24 cellular contexts compared by ENCODE assay signal in the genomic region with DNA sequence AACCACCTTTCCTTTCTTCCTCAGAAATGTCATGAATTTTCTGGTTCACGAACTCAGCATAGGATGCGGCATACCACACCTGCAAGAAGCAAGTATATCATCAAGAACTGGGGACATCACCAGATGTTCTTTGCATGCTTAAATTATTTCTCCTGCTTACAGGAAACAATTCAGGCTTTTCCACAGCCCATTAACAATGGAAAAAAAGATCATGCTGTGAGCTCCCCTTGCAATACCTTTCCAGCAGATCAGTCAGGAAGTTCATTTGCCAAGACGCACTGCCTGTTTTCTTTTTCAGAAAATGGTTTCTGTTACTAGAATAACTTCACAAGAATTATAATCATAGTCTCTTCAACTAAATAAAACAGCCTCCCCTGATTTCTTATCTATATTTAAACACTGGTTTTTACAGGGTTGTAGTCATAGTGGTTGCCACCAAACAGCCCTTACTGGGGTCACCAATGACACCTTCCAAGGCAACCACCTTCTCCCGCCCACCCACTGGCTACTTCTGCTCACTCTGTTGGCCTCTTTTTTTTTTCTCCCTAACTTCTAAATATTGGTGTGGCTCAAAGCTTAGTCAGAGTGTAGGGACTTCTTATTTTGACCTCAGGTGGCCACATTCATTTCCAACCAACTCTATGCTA. TPM values are rescaled to one million over a fixed set of nuclear protein-coding genes. Genes with fewer than 3 reads are reported as not detected.
DNase-seq lines count a peak whose midpoint lies in the region; ATAC-seq and TF ChIP-seq lines count a peak whose summit lies in the region.
"Had no signal": no experiment of that assay in that cellular context is flagged by ENCODE, and none has a peak within 500 bp of the region (broad histone marks: within the 10 kb centered on the region; RNA-seq: fewer than 3 reads in every experiment).

No MANE protein-coding gene starts in this region.

- H3K27me3 ChIP-seq in Caco-2 (replicated peaks; ENCODE audit: control insufficient read depth, insufficient read depth, low read length), result no peaks in the 10 kb centered on the region
- no peaks in the 10 kb centered on the region for H3K27me3 ChIP-seq in H7 (ENCODE audit: control insufficient read depth, insufficient read depth, low read length)
- H3K27me3 ChIP-seq in gastroesophageal sphincter, result no peaks in the 10 kb centered on the region
- H3K27me3 ChIP-seq: cardiac muscle cell, neutrophil, sigmoid colon, SJSA1, stomach, tibial nerve had no signal

- DNase-seq in Caco-2, result no peak
- DNase-seq in H7, result peak; percentile 51
- no peak for DNase-seq in WTC11 (ENCODE audit: low spot score)
- DNase-seq in left kidney (ENCODE audit: low read depth, low spot score), result peak; percentile 68
- no peak for DNase-seq in epidermal melanocyte (ENCODE audit: insufficient read length, low spot score)
- DNase-seq: activated naive CD4-positive, alpha-beta T cell treated with anti-CD3 and anti-CD28 coated beads for 36 hours; activated T-cell treated with anti-CD3 and anti-CD28 coated beads, Interleukin-2, amount 50 U/mL, for 4 hours; amygdala; CD4-positive, alpha-beta T cell; DMS153; GDM1; mammary epithelial cell; MV-4-11; NCI-H510A; sigmoid colon; stomach; T-helper 1 cell had no signal

- no peak for TF ChIP-seq CTCF in Caco-2 (IDR thresholded peaks at IDR 0.05; ENCODE audit: insufficient read depth in 1 of 2, low read depth in 1 of 2, low read length in 1 of 2, severe bottlenecking in 1 of 2, unreplicated experiment in 1 of 2)
- no peak for TF ChIP-seq CTCF in WTC11 (IDR thresholded peaks at IDR 0.05)
- no peak for TF ChIP-seq CTCF in gastroesophageal sphincter (IDR thresholded peaks at IDR 0.05)

- TF ChIP-seq POLR2A in gastroesophageal sphincter (IDR thresholded peaks at IDR 0.05), result no peak

- ATAC-seq in WTC11, result no peak; the same call in none of the 2 replicates
- no peak for ATAC-seq in HG02610 (IDR thresholded peaks at IDR 0.05; ENCODE audit: unreplicated experiment)
- no peak for ATAC-seq in gastroesophageal sphincter
- ATAC-seq: activated T-cell treated with anti-CD3 and anti-CD28 coated beads, Interleukin-2, amount 50 U/mL, for 4 hours had no signal

- H3K27ac ChIP-seq in gastroesophageal sphincter, result no peak overlapping the region
- H3K27ac ChIP-seq: cardiac muscle cell, neutrophil, sigmoid colon, SJSA1, stomach, tibial nerve had no signal

- H3K9me3 ChIP-seq in Caco-2, result no peaks in the 10 kb centered on the region
- H3K9me3 ChIP-seq in gastroesophageal sphincter, result no peaks in the 10 kb centered on the region
- H3K9me3 ChIP-seq: neutrophil, sigmoid colon, SJSA1, stomach, tibial nerve had no signal

- H3K4me3 ChIP-seq in Caco-2 (ENCODE audit: low read depth, low read length) (no peak overlapping the region), H7 (ENCODE audit: insufficient read depth, low read depth, low read length) (no peak overlapping the region), gastroesophageal sphincter (no peak overlapping the region)
- H3K4me3 ChIP-seq: cardiac muscle cell, sigmoid colon, SJSA1, stomach, tibial nerve had no signal

- POLR2A ChIA-PET in Caco-2 (lab: Charles Lee), result no interaction called here
- POLR2A ChIA-PET in WTC11 (lab: Charles Lee), result interaction anchor here (0.9 kb wide), 1 partner anchor 9 kb away, joined by 3 read pairs; no protein-coding TSS in a partner anchor

- H3K4me1 Mint-ChIP-seq in Caco-2 (ENCODE audit: low read depth, unreplicated experiment) (peaks cover 24% of the 10 kb centered on the region), WTC11 (peaks cover 49% of the 10 kb centered on the region)

- H3K27me3 Mint-ChIP-seq in Caco-2 (ENCODE audit: insufficient read depth, unreplicated experiment) (no peaks in the 10 kb centered on the region), WTC11 (ENCODE audit: low read depth) (no peaks in the 10 kb centered on the region)
- H3K27me3 Mint-ChIP-seq: CD4-positive, alpha-beta T cell; progenitor cell of endocrine pancreas had no signal

- H3K36me3 Mint-ChIP-seq in Caco-2 (ENCODE audit: insufficient read depth, unreplicated experiment) (peaks cover 5% of the 10 kb centered on the region), WTC11 (peaks cover 24% of the 10 kb centered on the region)

- intact Hi-C loops in Caco-2 (cut with micrococcal nuclease; ENCODE audit: unreplicated experiment), result no loop called here

- CTCF ChIA-PET in Caco-2 (lab: Charles Lee) (interaction anchor here (1.4 kb wide), 1 partner anchor 209 kb away, joined by 7 read pairs; no protein-coding TSS in a partner anchor), WTC11 (lab: Charles Lee) (interaction anchor here (0.7 to 1.0 kb wide), 3 partner anchors 9 to 208 kb away, joined by 3 read pairs; no protein-coding TSS in a partner anchor)

- H3K36me3 ChIP-seq in Caco-2 (ENCODE audit: control insufficient read depth, insufficient read depth, low read length), result no peaks in the 10 kb centered on the region
- H3K36me3 ChIP-seq in H7 (replicated peaks; ENCODE audit: control insufficient read depth, insufficient read depth, low read length), result peaks cover 2% of the 10 kb centered on the region
- peaks cover 0 to 39% of the 10 kb centered on the region in 2 donors for H3K36me3 ChIP-seq in gastroesophageal sphincter
- H3K36me3 ChIP-seq: SJSA1 had no signal

- no peak for TF ChIP-seq EP300 in gastroesophageal sphincter (IDR thresholded peaks at IDR 0.05)

- H3K4me1 ChIP-seq in Caco-2, result peaks cover 22% of the 10 kb centered on the region
- no peaks in the 10 kb centered on the region for H3K4me1 ChIP-seq in gastroesophageal sphincter
- H3K4me1 ChIP-seq: sigmoid colon, SJSA1, stomach, tibial nerve had no signal

- H3K27ac Mint-ChIP-seq in Caco-2 (ENCODE audit: unreplicated experiment) (peak overlapping the region; percentile 2), WTC11 (peak overlapping the region; percentile 92)
- H3K27ac Mint-ChIP-seq: activated naive CD4-positive, alpha-beta T cell treated with anti-CD3 and anti-CD28 coated beads for 36 hours; CD4-positive, alpha-beta T cell; progenitor cell of endocrine pancreas had no signal

- no TSS peak for BruUV-seq in Caco-2 (replicated peaks; lab: Mats Ljungman, UMichigan)

- WGBS in gastroesophageal sphincter (ENCODE audit: low coverage in 1 of 2), 2 donors, result 78 to 91% methylated on average over 4 of the region's 4 CpGs

- H3K9me3 Mint-ChIP-seq in Caco-2 (ENCODE audit: unreplicated experiment), result no peaks in the 10 kb centered on the region
- H3K9me3 Mint-ChIP-seq in WTC11, result no peaks in the 10 kb centered on the region
- H3K9me3 Mint-ChIP-seq: activated naive CD4-positive, alpha-beta T cell treated with anti-CD3 and anti-CD28 coated beads for 36 hours; activated T-cell treated with anti-CD3 and anti-CD28 coated beads, Interleukin-2, amount 50 U/mL, for 4 hours; CD4-positive, alpha-beta T cell had no signal

- no peak overlapping the region for H3K4me3 Mint-ChIP-seq in Caco-2 (ENCODE audit: unreplicated experiment)
- H3K4me3 Mint-ChIP-seq in WTC11, result peak overlapping the region; percentile 2; the same call in 1 of the 2 replicates
- H3K4me3 Mint-ChIP-seq: activated naive CD4-positive, alpha-beta T cell treated with anti-CD3 and anti-CD28 coated beads for 36 hours; activated T-cell treated with anti-CD3 and anti-CD28 coated beads, Interleukin-2, amount 50 U/mL, for 4 hours; CD4-positive, alpha-beta T cell had no signal

TF ChIP-seq in WTC11, 78 proteins besides CTCF, POLR2A, EP300 and RAD21 (continues in another document):
- TF ChIP-seq TEAD1 (CRISPR knock-in tag; IDR thresholded peaks at IDR 0.05) (no peak), OVOL2 (CRISPR knock-in tag; IDR thresholded peaks at IDR 0.05; ENCODE audit: borderline replicate concordance) (no peak), SP1 (CRISPR knock-in tag; conservative IDR thresholded peaks at IDR 0.05) (no peak), JUN (CRISPR knock-in tag; IDR thresholded peaks at IDR 0.05) (no peak), TCF7 (CRISPR knock-in tag; IDR thresholded peaks at IDR 0.05; ENCODE audit: low read depth) (no peak), CREB1 (CRISPR knock-in tag; IDR thresholded peaks at IDR 0.05) (no peak)
- TF ChIP-seq, protein P1, sequence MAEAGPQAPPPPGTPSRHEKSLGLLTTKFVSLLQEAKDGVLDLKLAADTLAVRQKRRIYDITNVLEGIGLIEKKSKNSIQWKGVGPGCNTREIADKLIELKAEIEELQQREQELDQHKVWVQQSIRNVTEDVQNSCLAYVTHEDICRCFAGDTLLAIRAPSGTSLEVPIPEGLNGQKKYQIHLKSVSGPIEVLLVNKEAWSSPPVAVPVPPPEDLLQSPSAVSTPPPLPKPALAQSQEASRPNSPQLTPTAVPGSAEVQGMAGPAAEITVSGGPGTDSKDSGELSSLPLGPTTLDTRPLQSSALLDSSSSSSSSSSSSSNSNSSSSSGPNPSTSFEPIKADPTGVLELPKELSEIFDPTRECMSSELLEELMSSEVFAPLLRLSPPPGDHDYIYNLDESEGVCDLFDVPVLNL (CRISPR knock-in tag; IDR thresholded peaks at IDR 0.05; ENCODE audit: borderline replicate concordance, low read depth), result no peak
- TF ChIP-seq, protein P2, sequence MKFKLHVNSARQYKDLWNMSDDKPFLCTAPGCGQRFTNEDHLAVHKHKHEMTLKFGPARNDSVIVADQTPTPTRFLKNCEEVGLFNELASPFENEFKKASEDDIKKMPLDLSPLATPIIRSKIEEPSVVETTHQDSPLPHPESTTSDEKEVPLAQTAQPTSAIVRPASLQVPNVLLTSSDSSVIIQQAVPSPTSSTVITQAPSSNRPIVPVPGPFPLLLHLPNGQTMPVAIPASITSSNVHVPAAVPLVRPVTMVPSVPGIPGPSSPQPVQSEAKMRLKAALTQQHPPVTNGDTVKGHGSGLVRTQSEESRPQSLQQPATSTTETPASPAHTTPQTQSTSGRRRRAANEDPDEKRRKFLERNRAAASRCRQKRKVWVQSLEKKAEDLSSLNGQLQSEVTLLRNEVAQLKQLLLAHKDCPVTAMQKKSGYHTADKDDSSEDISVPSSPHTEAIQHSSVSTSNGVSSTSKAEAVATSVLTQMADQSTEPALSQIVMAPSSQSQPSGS (CRISPR knock-in tag; IDR thresholded peaks at IDR 0.05; ENCODE audit: borderline replicate concordance, low read depth), result no peak

RNA-seq across cellular contexts. Expression of a gene that starts 42.3 kb away (rescaled TPM):
- total RNA-seq in Caco-2 (2022) (101 and 104 TPM in 2 replicates), WTC11 (2021) (30.7 to 35.5 TPM (median 31.4 TPM) in 3 replicates), gastroesophageal sphincter (10 to 100 TPM; 25.8 to 34.1 (median 28.4) TPM)
- 33.4 and 41.1 TPM in 2 replicates for total RNA-seq in H7 (2014; rRNA removed; shearing (Covaris generic))

Comparison
In these comparisons a context has a peak if more than half of its experiments do, and no peak if none do; other contexts are left out.
1. DNase-seq: peak in H7 (single experiment) and left kidney (single experiment); none in Caco-2 (0 of 2), WTC11 (single experiment) and epidermal melanocyte (single experiment).